ENCODE assay signal across 10 cellular contexts in genomic region chr4:67397931-67398330, GRCh38.
"Had no signal": no experiment of that assay in that cellular context is flagged by ENCODE, and none has a peak within 500 bp of the region (broad histone marks: within the 10 kb centered on the region; RNA-seq: fewer than 3 reads in every experiment).

No MANE protein-coding gene starts in this region.

- H3K4me3 ChIP-seq: GM23248, HAP-1 had no signal

- FAIRE-seq: H1, H54 had no signal

- H3K27ac Mint-ChIP-seq: H9, HFFc6 had no signal

- H3K9me3 Mint-ChIP-seq: H9, HFFc6 had no signal

- H3K9ac ChIP-seq: GM23248 had no signal

- H3K4me1 ChIP-seq: HAP-1 had no signal

- H3K4me1 Mint-ChIP-seq: H9 had no signal

- H3K4me3 Mint-ChIP-seq: H9, HFFc6 had no signal

- ATAC-seq: HCT116 had no signal

- DNase-seq: GM23248, GOT3, H7, H9, HCEC 1CT, HFFc6 had no signal

- H3K9me3 ChIP-seq: HAP-1 had no signal

- H3K36me3 ChIP-seq: HAP-1 had no signal

- H2AFZ ChIP-seq: GM23248 had no signal

- H3K27ac ChIP-seq: GM23248 had no signal
